ENCODE assay signal across 17 cellular contexts in genomic region chr18:10898417-10898974, GRCh38.
"Had no signal": no experiment of that assay in that cellular context is flagged by ENCODE, and none has a peak within 500 bp of the region (broad histone marks: within the 10 kb centered on the region; RNA-seq: fewer than 3 reads in every experiment).

No MANE protein-coding gene starts in this region.

- ATAC-seq: left colon; right lobe of liver; stimulated activated naive CD8-positive, alpha-beta T cell treated with anti-CD3 and anti-CD28 coated beads, Interleukin-15, Interleukin-2, amounts not matched to agents 100 U/mL and 50 U/mL, for 24 hours had no signal

- FAIRE-seq: astrocyte, bronchial epithelial cell, islet of Langerhans had no signal

- H3K27ac ChIP-seq: dorsolateral prefrontal cortex, neural progenitor cell, ovary, right lobe of liver, VCaP had no signal

- H3K4me2 ChIP-seq: neural progenitor cell, smooth muscle cell had no signal

- H3K4me3 ChIP-seq: dorsolateral prefrontal cortex, lung, neural progenitor cell, ovary, right lobe of liver, smooth muscle cell had no signal

- H3K27me3 ChIP-seq: neural progenitor cell, ovary, right lobe of liver had no signal

- H3K9ac ChIP-seq: neural progenitor cell had no signal

- H2AFZ ChIP-seq: neural progenitor cell had no signal

- DNase-seq: activated CD4-positive, alpha-beta T cell treated with anti-CD3 and anti-CD28 coated beads, Interleukin-2, amount 50 U/mL, for 48 hours; activated naive CD4-positive, alpha-beta T cell treated with anti-CD3 and anti-CD28 coated beads, Interleukin-2, amount 50 U/mL, for 16 hours; dorsolateral prefrontal cortex; erythroblast; left colon; midbrain; ovary; right lobe of liver; stimulated activated CD4-positive, alpha-beta T cell treated with anti-CD3 and anti-CD28 coated beads, Interleukin-4, amount 100 ng/mL, for 4 hours; stimulated activated naive CD8-positive, alpha-beta T cell treated with anti-CD3 and anti-CD28 coated beads, Interleukin-15, Interleukin-2, amounts not matched to agents 100 U/mL and 50 U/mL, for 24 hours had no signal

- H3K9me3 ChIP-seq: ovary, right lobe of liver had no signal

- H3K36me3 ChIP-seq: neural progenitor cell, ovary, right lobe of liver had no signal

- H3K4me1 ChIP-seq: neural progenitor cell had no signal
